ENCODE assay signal across 13 cellular contexts in genomic region chr2:149767516-149767974, GRCh38.
DNase-seq lines count a peak whose midpoint lies in the region; ATAC-seq and TF ChIP-seq lines count a peak whose summit lies in the region.
"Had no signal": no experiment of that assay in that cellular context is flagged by ENCODE, and none has a peak within 500 bp of the region (broad histone marks: within the 10 kb centered on the region; RNA-seq: fewer than 3 reads in every experiment).

No MANE protein-coding gene starts in this region.

- no peaks in the 10 kb centered on the region for H3K9me3 ChIP-seq in thyroid gland
- H3K9me3 ChIP-seq: upper lobe of left lung had no signal

- TF ChIP-seq POLR2A in thyroid gland (IDR thresholded peaks at IDR 0.05) = no peak

- no peaks in the 10 kb centered on the region for H3K27me3 ChIP-seq in thyroid gland
- H3K27me3 ChIP-seq: upper lobe of left lung had no signal

- no peaks in the 10 kb centered on the region for H3K36me3 ChIP-seq in thyroid gland
- H3K36me3 ChIP-seq: upper lobe of left lung had no signal

- 42 to 56% methylated on average over 3 of the region's 3 CpGs for WGBS in thyroid gland, 2 donors

- in situ Hi-C loops in astrocyte of the spinal cord (cut with HindIII; ENCODE audit: low sequenced_read_pairs) = no loop called here

- peak overlapping the region in 2 of 3 donors; percentile 7 to 52 for H3K27ac ChIP-seq in thyroid gland
- H3K27ac ChIP-seq: upper lobe of left lung had no signal

- intact Hi-C loops in thyroid gland (cut with DNase I) = no loop called here

- peak; percentile 12 for DNase-seq in NCI-H82 (lab: John Stamatoyannopoulos, UW)
- DNase-seq in NCI-H82 treated with DMSO at 0.1 percent for 48 hours (lab: John Stamatoyannopoulos, UW; ENCODE audit: unreplicated experiment) = no peak
- peak; percentile 85 for DNase-seq in astrocyte of the spinal cord (ENCODE audit: low read depth, low spot score)
- peak; percentile 4 for DNase-seq in left kidney (ENCODE audit: low read depth, low spot score)
- peak; percentile 5 to 9 for DNase-seq in thyroid gland
- no peak for DNase-seq in stimulated activated CD4-positive, alpha-beta T cell treated with anti-CD3 and anti-CD28 coated beads, Interleukin-1b, Interleukin-23, amount 100 ng/mL, for 48 hours
- no peak for DNase-seq in amygdala (lab: John Stamatoyannopoulos, UW)
- DNase-seq: activated CD8-positive, alpha-beta memory T cell treated with anti-CD3 and anti-CD28 coated beads for 24 hours; foreskin melanocyte; stimulated activated CD4-positive, alpha-beta T cell treated with anti-CD3 and anti-CD28 coated beads, Interleukin-4, amount 100 ng/mL, for 1 hour; T-helper 2 cell; upper lobe of left lung had no signal

- TF ChIP-seq CTCF in astrocyte of the spinal cord (IDR thresholded peaks at IDR 0.05; ENCODE audit: low read depth, low read length) (no peak), thyroid gland (IDR thresholded peaks at IDR 0.05) (no peak)

- no peak for ATAC-seq in HG02763 (IDR thresholded peaks at IDR 0.05; ENCODE audit: unreplicated experiment)

- peaks cover 14 to 18% of the 10 kb centered on the region in 2 donors for H3K4me1 ChIP-seq in thyroid gland
- H3K4me1 ChIP-seq: upper lobe of left lung had no signal

- no peak overlapping the region for H3K4me3 ChIP-seq in astrocyte of the spinal cord (ENCODE audit: low read depth, low read length)
- H3K4me3 ChIP-seq in thyroid gland (replicated peaks in 1 of 3) = no peak overlapping the region
- H3K4me3 ChIP-seq: upper lobe of left lung had no signal

Comparison
In these comparisons a context has a peak if more than half of its experiments do, and no peak if none do; other contexts are left out.
1. DNase-seq: peak in NCI-H82 (single experiment), astrocyte of the spinal cord (single experiment), left kidney (single experiment) and thyroid gland (2 of 2); none in NCI-H82 treated with DMSO at 0.1 percent for 48 hours (single experiment), stimulated activated CD4-positive, alpha-beta T cell treated with anti-CD3 and anti-CD28 coated beads, Interleukin-1b, Interleukin-23, amount 100 ng/mL, for 48 hours (single experiment) and amygdala (0 of 56).